In the genomic region with DNA sequence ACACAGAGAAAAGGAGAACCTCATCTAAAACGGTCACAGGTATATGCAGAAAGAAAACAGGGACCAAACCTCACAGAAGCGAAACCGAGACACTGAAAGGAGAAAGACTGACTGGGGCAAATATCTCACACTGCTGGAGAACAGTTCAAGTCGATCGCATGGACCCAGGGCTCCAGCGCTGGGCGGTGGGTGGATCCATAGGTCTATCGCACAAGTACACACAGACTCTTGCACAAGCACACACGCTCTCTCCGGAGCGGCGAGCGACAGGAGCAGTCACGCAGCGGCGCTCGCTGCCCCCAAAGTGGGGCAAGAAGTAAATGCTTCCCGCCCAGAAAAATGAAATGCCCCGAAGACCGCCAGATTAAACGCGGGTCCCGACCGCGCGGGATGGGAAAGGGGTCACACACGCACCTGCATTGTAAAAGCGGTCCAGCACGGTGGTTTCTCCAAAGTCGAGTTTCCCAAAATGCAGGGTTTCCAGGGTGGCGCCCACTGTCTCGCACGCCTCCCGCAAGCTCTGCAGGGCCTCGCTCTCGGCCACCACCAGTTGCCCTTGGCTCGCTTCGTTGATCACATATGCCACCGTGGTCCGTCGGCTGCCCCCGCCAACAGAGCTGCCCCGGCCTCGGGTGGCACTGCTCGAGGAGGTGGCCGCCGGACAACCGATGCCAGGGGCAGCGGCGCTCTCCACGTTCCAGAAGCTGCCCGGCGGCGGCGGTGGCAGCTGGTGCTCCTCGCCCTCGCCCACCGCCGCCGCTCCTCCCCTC, we compare ENCODE assay signal across 1 cellular context.
TF ChIP-seq lines count a peak whose summit lies in the region.

No MANE protein-coding gene starts in this region.

TF ChIP-seq in K562, 482 proteins besides CTCF, POLR2A, EP300 and RAD21 (continued from another document and continues in another):
- TF ChIP-seq, protein P1, sequence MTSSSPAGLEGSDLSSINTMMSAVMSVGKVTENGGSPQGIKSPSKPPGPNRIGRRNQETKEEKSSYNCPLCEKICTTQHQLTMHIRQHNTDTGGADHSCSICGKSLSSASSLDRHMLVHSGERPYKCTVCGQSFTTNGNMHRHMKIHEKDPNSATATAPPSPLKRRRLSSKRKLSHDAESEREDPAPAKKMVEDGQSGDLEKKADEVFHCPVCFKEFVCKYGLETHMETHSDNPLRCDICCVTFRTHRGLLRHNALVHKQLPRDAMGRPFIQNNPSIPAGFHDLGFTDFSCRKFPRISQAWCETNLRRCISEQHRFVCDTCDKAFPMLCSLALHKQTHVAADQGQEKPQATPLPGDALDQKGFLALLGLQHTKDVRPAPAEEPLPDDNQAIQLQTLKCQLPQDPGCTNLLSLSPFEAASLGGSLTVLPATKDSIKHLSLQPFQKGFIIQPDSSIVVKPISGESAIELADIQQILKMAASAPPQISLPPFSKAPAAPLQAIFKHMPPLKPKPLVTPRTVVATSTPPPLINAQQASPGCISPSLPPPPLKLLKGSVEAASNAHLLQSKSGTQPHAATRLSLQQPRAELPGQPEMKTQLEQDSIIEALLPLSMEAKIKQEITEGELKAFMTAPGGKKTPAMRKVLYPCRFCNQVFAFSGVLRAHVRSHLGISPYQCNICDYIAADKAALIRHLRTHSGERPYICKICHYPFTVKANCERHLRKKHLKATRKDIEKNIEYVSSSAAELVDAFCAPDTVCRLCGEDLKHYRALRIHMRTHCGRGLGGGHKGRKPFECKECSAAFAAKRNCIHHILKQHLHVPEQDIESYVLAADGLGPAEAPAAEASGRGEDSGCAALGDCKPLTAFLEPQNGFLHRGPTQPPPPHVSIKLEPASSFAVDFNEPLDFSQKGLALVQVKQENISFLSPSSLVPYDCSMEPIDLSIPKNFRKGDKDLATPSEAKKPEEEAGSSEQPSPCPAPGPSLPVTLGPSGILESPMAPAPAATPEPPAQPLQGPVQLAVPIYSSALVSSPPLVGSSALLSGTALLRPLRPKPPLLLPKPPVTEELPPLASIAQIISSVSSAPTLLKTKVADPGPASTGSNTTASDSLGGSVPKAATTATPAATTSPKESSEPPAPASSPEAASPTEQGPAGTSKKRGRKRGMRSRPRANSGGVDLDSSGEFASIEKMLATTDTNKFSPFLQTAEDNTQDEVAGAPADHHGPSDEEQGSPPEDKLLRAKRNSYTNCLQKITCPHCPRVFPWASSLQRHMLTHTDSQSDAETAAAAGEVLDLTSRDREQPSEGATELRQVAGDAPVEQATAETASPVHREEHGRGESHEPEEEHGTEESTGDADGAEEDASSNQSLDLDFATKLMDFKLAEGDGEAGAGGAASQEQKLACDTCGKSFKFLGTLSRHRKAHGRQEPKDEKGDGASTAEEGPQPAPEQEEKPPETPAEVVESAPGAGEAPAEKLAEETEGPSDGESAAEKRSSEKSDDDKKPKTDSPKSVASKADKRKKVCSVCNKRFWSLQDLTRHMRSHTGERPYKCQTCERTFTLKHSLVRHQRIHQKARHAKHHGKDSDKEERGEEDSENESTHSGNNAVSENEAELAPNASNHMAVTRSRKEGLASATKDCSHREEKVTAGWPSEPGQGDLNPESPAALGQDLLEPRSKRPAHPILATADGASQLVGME (CRISPR knock-in tag; IDR thresholded peaks at IDR 0.05), result 0 out of 2 replicates have a peak, but pooled peaks have one; percentile 29
- TF ChIP-seq NR2F6 (CRISPR knock-in tag; IDR thresholded peaks at IDR 0.05) (no peak), ZNF184 (CRISPR knock-in tag; IDR thresholded peaks at IDR 0.05) (no peak), NEUROD1 (IDR thresholded peaks at IDR 0.05; ENCODE audit: borderline replicate concordance, low read depth, low read length, partially characterized antibody) (no peak), ELF1 (tag; IDR thresholded peaks at IDR 0.05) (no peak), ARID4B (CRISPR knock-in tag; IDR thresholded peaks at IDR 0.05) (peak; percentile 42; the same call in 1 of the 2 replicates), NFIX (CRISPR knock-in tag; IDR thresholded peaks at IDR 0.05; ENCODE audit: low read depth) (no peak), CAMTA2 (CRISPR knock-in tag; conservative IDR thresholded peaks at IDR 0.05) (0 out of 2 replicates have a peak, but pooled peaks have one; percentile 59), ELF4 (CRISPR knock-in tag; IDR thresholded peaks at IDR 0.05) (peak; percentile 59; the same call in 1 of the 2 replicates), SRF (CRISPR knock-in tag; IDR thresholded peaks at IDR 0.05) (no peak), ZNF197 (CRISPR knock-in tag; IDR thresholded peaks at IDR 0.05; ENCODE audit: low read depth) (no peak), PHF20 (IDR thresholded peaks at IDR 0.05; ENCODE audit: partially characterized antibody) (no peak), HDAC6 (IDR thresholded peaks at IDR 0.05; ENCODE audit: low read depth, low read length) (no peak), DDX20 (tag; IDR thresholded peaks at IDR 0.05; ENCODE audit: low read depth) (no peak), BRF2 (IDR thresholded peaks at IDR 0.05; ENCODE audit: borderline replicate concordance, insufficient read depth, insufficient read length) (no peak), ZNF583 (CRISPR knock-in tag; IDR thresholded peaks at IDR 0.05) (no peak), MNT (conservative IDR thresholded peaks at IDR 0.05) (peak; percentile 64 to 73), ILK (tag; IDR thresholded peaks at IDR 0.05; ENCODE audit: borderline replicate concordance, low read depth) (no peak)
- TF ChIP-seq, protein P2, sequence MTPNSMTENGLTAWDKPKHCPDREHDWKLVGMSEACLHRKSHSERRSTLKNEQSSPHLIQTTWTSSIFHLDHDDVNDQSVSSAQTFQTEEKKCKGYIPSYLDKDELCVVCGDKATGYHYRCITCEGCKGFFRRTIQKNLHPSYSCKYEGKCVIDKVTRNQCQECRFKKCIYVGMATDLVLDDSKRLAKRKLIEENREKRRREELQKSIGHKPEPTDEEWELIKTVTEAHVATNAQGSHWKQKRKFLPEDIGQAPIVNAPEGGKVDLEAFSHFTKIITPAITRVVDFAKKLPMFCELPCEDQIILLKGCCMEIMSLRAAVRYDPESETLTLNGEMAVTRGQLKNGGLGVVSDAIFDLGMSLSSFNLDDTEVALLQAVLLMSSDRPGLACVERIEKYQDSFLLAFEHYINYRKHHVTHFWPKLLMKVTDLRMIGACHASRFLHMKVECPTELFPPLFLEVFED (CRISPR knock-in tag; conservative IDR thresholded peaks at IDR 0.05), result no peak
- TF ChIP-seq, protein P3, sequence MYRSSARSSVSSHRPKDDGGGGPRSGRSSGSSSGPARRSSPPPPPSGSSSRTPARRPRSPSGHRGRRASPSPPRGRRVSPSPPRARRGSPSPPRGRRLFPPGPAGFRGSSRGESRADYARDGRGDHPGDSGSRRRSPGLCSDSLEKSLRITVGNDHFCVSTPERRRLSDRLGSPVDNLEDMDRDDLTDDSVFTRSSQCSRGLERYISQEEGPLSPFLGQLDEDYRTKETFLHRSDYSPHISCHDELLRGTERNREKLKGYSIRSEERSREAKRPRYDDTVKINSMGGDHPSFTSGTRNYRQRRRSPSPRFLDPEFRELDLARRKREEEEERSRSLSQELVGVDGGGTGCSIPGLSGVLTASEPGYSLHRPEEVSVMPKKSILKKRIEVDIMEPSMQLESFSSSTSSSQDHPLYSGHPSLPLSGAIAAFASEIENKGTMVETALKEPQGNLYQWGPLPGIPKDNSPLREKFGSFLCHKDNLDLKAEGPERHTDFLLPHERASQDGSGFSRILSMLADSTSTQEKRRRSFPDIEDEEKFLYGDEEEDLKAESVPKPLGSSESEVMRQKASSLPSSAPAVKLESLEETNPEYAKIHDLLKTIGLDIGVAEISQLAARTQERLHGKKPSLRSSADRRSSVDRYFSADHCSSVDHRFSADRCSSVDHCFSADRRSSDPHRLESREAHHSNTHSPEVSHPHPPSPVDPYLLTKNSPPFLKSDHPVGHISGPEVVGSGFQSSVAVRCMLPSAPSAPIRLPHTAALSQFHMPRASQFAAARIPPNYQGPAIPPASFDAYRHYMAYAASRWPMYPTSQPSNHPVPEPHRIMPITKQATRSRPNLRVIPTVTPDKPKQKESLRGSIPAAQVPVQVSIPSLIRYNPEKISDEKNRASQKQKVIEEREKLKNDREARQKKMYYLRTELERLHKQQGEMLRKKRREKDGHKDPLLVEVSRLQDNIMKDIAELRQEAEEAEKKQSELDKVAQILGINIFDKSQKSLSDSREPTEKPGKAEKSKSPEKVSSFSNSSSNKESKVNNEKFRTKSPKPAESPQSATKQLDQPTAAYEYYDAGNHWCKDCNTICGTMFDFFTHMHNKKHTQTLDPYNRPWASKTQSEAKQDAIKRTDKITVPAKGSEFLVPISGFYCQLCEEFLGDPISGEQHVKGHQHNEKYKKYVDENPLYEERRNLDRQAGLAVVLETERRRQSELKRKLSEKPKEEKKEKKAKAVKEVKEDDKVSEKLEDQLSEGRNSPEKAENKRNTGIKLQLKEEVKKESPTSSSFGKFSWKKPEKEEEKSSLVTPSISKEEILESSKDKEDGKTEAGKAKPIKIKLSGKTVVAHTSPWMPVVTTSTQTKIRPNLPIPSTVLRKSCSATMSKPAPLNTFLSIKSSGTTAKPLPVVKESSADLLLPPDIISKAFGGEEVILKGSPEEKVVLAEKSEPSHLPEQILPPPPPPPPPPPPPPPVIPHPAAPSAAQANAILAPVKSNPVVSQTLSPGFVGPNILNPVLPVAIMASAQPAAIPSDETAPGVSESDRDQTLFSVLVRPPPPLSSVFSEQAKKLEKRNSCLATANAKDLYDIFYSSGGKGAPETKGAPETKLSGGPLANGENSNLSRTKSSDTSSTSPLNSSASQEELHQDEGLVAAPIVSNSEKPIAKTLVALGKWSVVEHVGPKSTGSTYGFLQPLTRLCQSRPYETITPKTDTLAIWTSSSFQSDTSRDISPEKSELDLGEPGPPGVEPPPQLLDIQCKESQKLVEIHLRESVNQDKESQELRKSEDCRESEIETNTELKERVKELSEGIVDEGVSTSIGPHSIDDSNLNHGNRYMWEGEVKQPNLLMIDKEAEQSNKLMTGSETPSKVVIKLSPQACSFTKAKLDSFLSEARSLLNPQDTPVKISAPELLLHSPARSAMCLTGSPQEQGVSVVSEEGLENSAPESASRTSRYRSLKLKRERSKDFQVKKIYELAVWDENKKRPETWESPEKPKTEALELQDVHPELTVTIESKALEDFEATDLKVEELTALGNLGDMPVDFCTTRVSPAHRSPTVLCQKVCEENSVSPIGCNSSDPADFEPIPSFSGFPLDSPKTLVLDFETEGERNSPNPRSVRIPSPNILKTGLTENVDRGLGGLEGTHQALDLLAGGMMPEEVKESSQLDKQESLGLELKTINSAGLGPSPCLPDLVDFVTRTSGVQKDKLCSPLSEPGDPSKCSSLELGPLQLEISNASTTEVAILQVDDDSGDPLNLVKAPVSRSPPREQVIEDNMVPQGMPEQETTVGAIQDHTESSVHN (IDR thresholded peaks at IDR 0.05; ENCODE audit: borderline replicate concordance in 1 of 2, low read depth in 1 of 2), result no peak
